9 cellular contexts compared by ENCODE assay signal in the genomic region with DNA sequence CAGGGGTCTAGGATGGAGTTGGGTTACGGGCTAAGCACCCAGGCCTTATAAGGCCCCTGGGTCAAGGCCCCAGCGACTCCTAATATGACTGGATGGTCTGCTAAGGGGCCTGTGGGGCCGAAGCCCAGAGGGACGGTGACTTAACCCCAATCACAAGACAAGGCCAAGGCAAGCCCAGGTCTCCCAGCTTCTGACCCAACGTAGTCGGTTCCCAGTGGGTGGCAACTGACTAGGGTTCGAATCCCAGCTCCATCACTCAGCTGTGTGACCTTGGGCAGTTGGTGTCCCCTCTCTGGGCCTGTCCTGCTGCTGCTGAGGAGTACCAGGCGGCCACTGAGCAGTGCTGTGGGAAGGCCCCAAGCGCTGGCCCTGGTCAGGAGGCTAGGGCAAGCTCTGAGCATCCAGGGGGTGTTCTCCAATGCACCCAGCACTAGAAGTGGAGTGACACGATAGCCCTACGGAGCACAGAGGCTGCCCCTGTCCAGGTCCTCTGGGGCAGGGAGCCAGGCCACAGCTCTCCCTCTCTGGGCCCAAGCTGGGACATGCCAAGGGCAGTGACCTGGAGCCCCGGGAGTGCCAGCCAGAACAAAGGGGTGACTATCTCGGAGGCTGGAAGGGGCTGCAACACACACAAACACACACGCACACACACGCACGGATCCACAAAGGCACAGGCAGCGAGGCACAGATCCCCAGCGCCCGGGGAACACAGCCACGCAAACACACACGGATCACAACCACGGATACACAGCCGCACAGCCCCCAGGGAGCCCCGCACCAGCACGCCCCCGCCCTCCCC. TPM values are rescaled to one million over a fixed set of nuclear protein-coding genes. Genes with fewer than 3 reads are reported as not detected.
DNase-seq lines count a peak whose midpoint lies in the region; ATAC-seq, FAIRE-seq and TF ChIP-seq lines count a peak whose summit lies in the region.
"Had no signal": no experiment of that assay in that cellular context is flagged by ENCODE, and none has a peak within 500 bp of the region (broad histone marks: within the 10 kb centered on the region; RNA-seq: fewer than 3 reads in every experiment).

No MANE protein-coding gene starts in this region.

- peak overlapping the region in 1 of 2 donors; percentile 8 for H3K27ac ChIP-seq in aorta (ENCODE audit: low read depth in 1 of 2, low read length in 2 of 2)

- H3K4me1 ChIP-seq in endocrine pancreas (ENCODE audit: control insufficient read depth, insufficient read depth, low read length), result no peaks in the 10 kb centered on the region
- peaks cover 32% of the 10 kb centered on the region for H3K4me1 ChIP-seq in mucosa of descending colon (ENCODE audit: low read depth)
- peaks cover 0 to 2% of the 10 kb centered on the region in 2 donors for H3K4me1 ChIP-seq in aorta (ENCODE audit: control insufficient read depth in 1 of 2, insufficient read depth in 2 of 2, low read length in 2 of 2)

- H3K4me3 Mint-ChIP-seq in activated naive CD8-positive, alpha-beta T cell, result peak overlapping the region; percentile 59
- no peak overlapping the region for H3K4me3 Mint-ChIP-seq in activated naive CD8-positive, alpha-beta T cell treated with anti-CD3 and anti-CD28 coated beads, Interleukin-2, amount 50 U/mL, for 24 hours

- H3K4me3 ChIP-seq in endocrine pancreas (ENCODE audit: control insufficient read depth, insufficient read depth, low read length), result no peak overlapping the region
- H3K4me3 ChIP-seq in mucosa of descending colon, result peak overlapping the region; percentile 19
- peak overlapping the region; percentile 56 to 57 for H3K4me3 ChIP-seq in aorta (ENCODE audit: low read length in 2 of 2)

- H3K36me3 Mint-ChIP-seq in activated naive CD8-positive, alpha-beta T cell, result no peaks in the 10 kb centered on the region
- peaks cover 2% of the 10 kb centered on the region for H3K36me3 Mint-ChIP-seq in activated naive CD8-positive, alpha-beta T cell treated with anti-CD3 and anti-CD28 coated beads, Interleukin-2, amount 50 U/mL, for 24 hours (ENCODE audit: low read depth)

- no peak for TF ChIP-seq POLR2A in GM12891 (IDR thresholded peaks at IDR 0.05; ENCODE audit: low read depth, low read length)

- H3K36me3 ChIP-seq in endocrine pancreas (ENCODE audit: control insufficient read depth, insufficient read depth, low read length), result no peaks in the 10 kb centered on the region
- H3K36me3 ChIP-seq in mucosa of descending colon (ENCODE audit: low read depth), result no peaks in the 10 kb centered on the region
- no peaks in the 10 kb centered on the region for H3K36me3 ChIP-seq in aorta (ENCODE audit: control insufficient read depth in 1 of 2, insufficient read depth in 2 of 2, low read length in 1 of 2)

- peak overlapping the region; percentile 69 for H3K9ac ChIP-seq in endocrine pancreas (ENCODE audit: control insufficient read depth, insufficient read depth, low read length)

- TF ChIP-seq CTCF in mucosa of descending colon (IDR thresholded peaks at IDR 0.05), result no peak

- no peaks in the 10 kb centered on the region for H3K9me3 ChIP-seq in endocrine pancreas (ENCODE audit: control insufficient read depth, low read length)
- H3K9me3 ChIP-seq in mucosa of descending colon, result no peaks in the 10 kb centered on the region
- H3K9me3 ChIP-seq in aorta (ENCODE audit: control insufficient read depth, low read length), result no peaks in the 10 kb centered on the region

- no peaks in the 10 kb centered on the region for H3K27me3 ChIP-seq in endocrine pancreas (ENCODE audit: control insufficient read depth, insufficient read depth, low read length)
- H3K27me3 ChIP-seq in aorta (ENCODE audit: control insufficient read depth in 1 of 2, insufficient read depth in 2 of 2, low read length in 1 of 2), result no peaks in the 10 kb centered on the region

- H3K27ac Mint-ChIP-seq in activated naive CD8-positive, alpha-beta T cell, result no peak overlapping the region
- no peak overlapping the region for H3K27ac Mint-ChIP-seq in activated naive CD8-positive, alpha-beta T cell treated with anti-CD3 and anti-CD28 coated beads, Interleukin-2, amount 50 U/mL, for 24 hours

- H3K27me3 Mint-ChIP-seq in activated naive CD8-positive, alpha-beta T cell, result no peaks in the 10 kb centered on the region
- H3K27me3 Mint-ChIP-seq in activated naive CD8-positive, alpha-beta T cell treated with anti-CD3 and anti-CD28 coated beads, Interleukin-2, amount 50 U/mL, for 24 hours, result peaks cover 5% of the 10 kb centered on the region

- H3K4me1 Mint-ChIP-seq in activated naive CD8-positive, alpha-beta T cell (ENCODE audit: low read depth), result peaks cover 3% of the 10 kb centered on the region
- peaks cover 7% of the 10 kb centered on the region for H3K4me1 Mint-ChIP-seq in activated naive CD8-positive, alpha-beta T cell treated with anti-CD3 and anti-CD28 coated beads, Interleukin-2, amount 50 U/mL, for 24 hours

- DNase-seq in activated naive CD8-positive, alpha-beta T cell treated with anti-CD3 and anti-CD28 coated beads, Interleukin-2, amount 50 U/mL, for 24 hours, result no peak
- DNase-seq in mucosa of descending colon (peak in 1 of 3 donors; percentile 51), aorta (peak in 1 of 2 donors; percentile 81), HuH-7.5 (ENCODE audit: low spot score) (no peak), GM12891 (ENCODE audit: insufficient read length, low spot score) (no peak)

- WGBS in aorta, 2 donors, result 26% methylated on average over 26 of the region's 26 CpGs

- intact Hi-C loops in mucosa of descending colon (cut with DNase I, micrococcal nuclease), result loop anchor here in 1 of 2 donors (10.0 kb wide), 1 partner anchor 142 kb away; a partner anchor contains a TSS
- intact Hi-C loops in aorta (cut with DNase I), result loop anchor here (5.0 to 10.0 kb wide), 2 partner anchors 40 to 72 kb away; a partner anchor contains a TSS

- FAIRE-seq in GM12891 (lab: Jason Lieb, UNC), result no peak
- FAIRE-seq: endometrium had no signal

- H3K9me3 Mint-ChIP-seq in activated naive CD8-positive, alpha-beta T cell (ENCODE audit: low read depth), result no peaks in the 10 kb centered on the region
- no peaks in the 10 kb centered on the region for H3K9me3 Mint-ChIP-seq in activated naive CD8-positive, alpha-beta T cell treated with anti-CD3 and anti-CD28 coated beads, Interleukin-2, amount 50 U/mL, for 24 hours

- ATAC-seq in activated naive CD8-positive, alpha-beta T cell treated with anti-CD3 and anti-CD28 coated beads, Interleukin-2, amount 50 U/mL, for 24 hours, result no peak
- ATAC-seq in mucosa of descending colon (peak; percentile 32), aorta (ENCODE audit: low FRiP score) (peak; percentile 8), GM21360 (IDR thresholded peaks at IDR 0.05; ENCODE audit: unreplicated experiment) (no peak)

TF ChIP-seq in GM12891, 5 proteins besides CTCF, POLR2A, EP300 and RAD21:
- TF ChIP-seq SPI1 (IDR thresholded peaks at IDR 0.05; ENCODE audit: low read depth, low read length) (no peak), POLR2AphosphoS5 (IDR thresholded peaks at IDR 0.05; ENCODE audit: low read depth, low read length) (no peak)

RNA-seq across cellular contexts. Expression of a gene that starts 0.5 kb away (rescaled TPM):
- 100 to 1,000 TPM in 2 of 3 donors, 10 to 100 TPM in 1; 66.7 to 157 (median 106) TPM for total RNA-seq in mucosa of descending colon
- 10 to 100 TPM; 92.4 to 99.5 TPM for total RNA-seq in aorta
- polyA plus RNA-seq in aorta, result 100 to 1,000 TPM; 111 to 168 TPM
- polyA plus RNA-seq in GM12891 (2012; ENCODE audit: low read depth, missing spikeins), result 7.0 TPM

RNA-seq across cellular contexts. Expression of a gene that starts 22.4 kb away (rescaled TPM):
- 100 to 1,000 TPM; 121 to 266 (median 175) TPM for total RNA-seq in mucosa of descending colon
- 100 to 1,000 TPM; 103 to 125 TPM for total RNA-seq in aorta
- 100 to 1,000 TPM; 125 to 176 TPM for polyA plus RNA-seq in aorta
- polyA plus RNA-seq in GM12891 (2012; ENCODE audit: low read depth, missing spikeins), result 23.2 TPM

RNA-seq across cellular contexts. Expression of a gene that starts 22.5 kb away (rescaled TPM):
- total RNA-seq in mucosa of descending colon (10 to 100 TPM; 18.3 to 35.5 (median 34.8) TPM), aorta (100 to 1,000 TPM; 339 to 538 TPM)
- polyA plus RNA-seq in aorta, result 100 to 1,000 TPM in 1 of 2 donors, 10 to 100 TPM in 1; 46.1 to 191 TPM
- polyA plus RNA-seq in GM12891 (2012; ENCODE audit: low read depth, missing spikeins), result 3.3 TPM

RNA-seq across cellular contexts. Expression of a gene that starts 39.9 kb away (rescaled TPM):
- total RNA-seq in mucosa of descending colon (10 to 100 TPM; 31.0 to 39.2 (median 37.2) TPM), aorta (10 to 100 TPM; 34.9 to 46.5 TPM)
- polyA plus RNA-seq in aorta, result 10 to 100 TPM; 17.7 to 25.5 TPM
- 27.0 TPM for polyA plus RNA-seq in GM12891 (2012; ENCODE audit: low read depth, missing spikeins)

RNA-seq across cellular contexts. Expression of a gene that starts 53.6 kb away (rescaled TPM):
- total RNA-seq in mucosa of descending colon (1 to 10 TPM in 2 of 3 donors, under 1 TPM in 1; 0.58 to 1.9 (median 1.1) TPM), aorta (1 to 10 TPM; 3.0 TPM)
- 1 to 10 TPM; 1.4 to 4.5 TPM for polyA plus RNA-seq in aorta
- polyA plus RNA-seq in GM12891 (2012; ENCODE audit: low read depth, missing spikeins), result 0.42 TPM

Comparison
In these comparisons a context has a peak if more than half of its experiments do, and no peak if none do; other contexts are left out.
1. ATAC-seq: peak in mucosa of descending colon (single experiment) and aorta (single experiment); none in activated naive CD8-positive, alpha-beta T cell treated with anti-CD3 and anti-CD28 coated beads, Interleukin-2, amount 50 U/mL, for 24 hours (single experiment) and GM21360 (single experiment).
2. RNA of a gene that starts 22.5 kb away (total RNA-seq): 339 to 538 TPM in aorta; 18.3 to 35.5 TPM in mucosa of descending colon; every median in the first group is over 4 times any median in the second.